ENCODE assay signal across 17 cellular contexts in genomic region chr5:88304356-88304755, GRCh38. TPM values are rescaled to one million over a fixed set of nuclear protein-coding genes. Genes with fewer than 3 reads are reported as not detected.
DNase-seq lines count a peak whose midpoint lies in the region; ATAC-seq, FAIRE-seq and TF ChIP-seq lines count a peak whose summit lies in the region.
"Had no signal": no experiment of that assay in that cellular context is flagged by ENCODE, and none has a peak within 500 bp of the region (broad histone marks: within the 10 kb centered on the region; RNA-seq: fewer than 3 reads in every experiment).

No MANE protein-coding gene starts in this region.

- H3K4me2 ChIP-seq in osteoblast (ENCODE audit: insufficient read depth, low read length): no peak overlapping the region
- H3K4me2 ChIP-seq: BLaER1 treated with 17β-estradiol and CSF1 and Interleukin-3, amounts not matched to agents 10 nM and 100 nM had no signal

- H2AFZ ChIP-seq in osteoblast (ENCODE audit: low read length): no peak overlapping the region

- H3K9me3 ChIP-seq in osteoblast (ENCODE audit: low read depth, low read length): no peaks in the 10 kb centered on the region

- DNase-seq in H7 (peak; percentile 23), WTC11 (ENCODE audit: low spot score) (no peak), iPS-NIHi11 (ENCODE audit: low spot score) (peak; percentile 46), osteoblast (ENCODE audit: insufficient read length, low spot score, missing footprints) (peak; percentile 3), frontal cortex (ENCODE audit: low spot score in 2 of 2) (no peak), RWPE1 (ENCODE audit: low spot score) (no peak)
- DNase-seq: Calu3; CD8-positive, alpha-beta T cell; DMS79 treated with DMSO at 0.1 percent for 48 hours; GF-D8; GOT3; HCEC 1CT; IMR-90 had no signal

- H3K36me3 ChIP-seq in H7 (replicated peaks; ENCODE audit: control insufficient read depth, insufficient read depth, low read length) (no peaks in the 10 kb centered on the region), osteoblast (ENCODE audit: insufficient read depth, low read length) (no peaks in the 10 kb centered on the region)

- no peak for FAIRE-seq in frontal cortex (lab: Jason Lieb, UNC)
- FAIRE-seq: HTR-8/SVneo had no signal

- H3K4me1 Mint-ChIP-seq in WTC11: peaks cover 8% of the 10 kb centered on the region
- H3K4me1 Mint-ChIP-seq: B cell had no signal

- no peak overlapping the region for H3K4me3 Mint-ChIP-seq in WTC11
- H3K4me3 Mint-ChIP-seq: B cell; CD8-positive, alpha-beta T cell had no signal

- peaks cover 17% of the 10 kb centered on the region for H3K36me3 Mint-ChIP-seq in WTC11

- peak; percentile 89 for ATAC-seq in WTC11
- no peak for ATAC-seq in HG03025 (IDR thresholded peaks at IDR 0.05; ENCODE audit: low FRiP score, unreplicated experiment)
- ATAC-seq: CD8-positive, alpha-beta T cell had no signal

- H3K4me3 ChIP-seq in H7 (ENCODE audit: insufficient read depth, low read depth, low read length) (no peak overlapping the region), osteoblast (ENCODE audit: insufficient read depth, low read length) (no peak overlapping the region)
- H3K4me3 ChIP-seq: BLaER1 treated with 17β-estradiol and CSF1 and Interleukin-3, amounts not matched to agents 10 nM and 100 nM had no signal

- no peaks in the 10 kb centered on the region for H3K4me1 ChIP-seq in osteoblast (ENCODE audit: insufficient read depth, low read length)
- H3K4me1 ChIP-seq: BLaER1 treated with 17β-estradiol and CSF1 and Interleukin-3, amounts not matched to agents 10 nM and 100 nM had no signal

- POLR2A ChIA-PET in WTC11 (lab: Charles Lee) (no interaction called here), RWPE1 (lab: Yijun Ruan, JAX; ENCODE audit: low non-redundant PET) (no interaction called here)

- H3K27me3 ChIP-seq in H7 (ENCODE audit: control insufficient read depth, insufficient read depth, low read length): no peaks in the 10 kb centered on the region
- no peaks in the 10 kb centered on the region for H3K27me3 ChIP-seq in osteoblast (ENCODE audit: insufficient read depth, low read length)
- H3K27me3 ChIP-seq: BLaER1 treated with 17β-estradiol and CSF1 and Interleukin-3, amounts not matched to agents 10 nM and 100 nM had no signal

- no peaks in the 10 kb centered on the region for H3K79me2 ChIP-seq in osteoblast (ENCODE audit: insufficient read depth, low read length)

- TF ChIP-seq CTCF in WTC11 (IDR thresholded peaks at IDR 0.05): no peak
- TF ChIP-seq CTCF in osteoblast (IDR thresholded peaks at IDR 0.05; ENCODE audit: extremely low read depth, low read depth, low read length): no peak
- TF ChIP-seq CTCF in RWPE1 (conservative IDR thresholded peaks at IDR 0.05; ENCODE audit: low read depth): no peak

- peaks cover 3% of the 10 kb centered on the region; the same call in 1 of the 2 replicates for H3K27me3 Mint-ChIP-seq in WTC11 (ENCODE audit: low read depth)

- H4K20me1 ChIP-seq in osteoblast (ENCODE audit: insufficient read depth, low read length): no peaks in the 10 kb centered on the region
- H4K20me1 ChIP-seq: BLaER1 treated with 17β-estradiol and CSF1 and Interleukin-3, amounts not matched to agents 10 nM and 100 nM had no signal

- CTCF ChIA-PET in WTC11 (lab: Charles Lee) (no interaction called here), RWPE1 (lab: Yijun Ruan, JAX) (interaction anchor here (0.6 to 1.2 kb wide), 3 partner anchors 27 to 387 kb away, joined by 3 read pairs; no protein-coding TSS in a partner anchor)

- H3K9me3 Mint-ChIP-seq in WTC11: peaks cover 31% of the 10 kb centered on the region

- no peak overlapping the region for H3K27ac Mint-ChIP-seq in WTC11
- H3K27ac Mint-ChIP-seq: B cell; CD8-positive, alpha-beta T cell had no signal

- H3K27ac ChIP-seq in osteoblast (ENCODE audit: low read depth, low read length): no peak overlapping the region
- no peak overlapping the region for H3K27ac ChIP-seq in RWPE1
- H3K27ac ChIP-seq: BLaER1 treated with 17β-estradiol and CSF1 and Interleukin-3, amounts not matched to agents 10 nM and 100 nM had no signal

TF ChIP-seq in WTC11, 78 proteins besides CTCF, POLR2A, EP300 and RAD21:
- TF ChIP-seq, protein P1, sequence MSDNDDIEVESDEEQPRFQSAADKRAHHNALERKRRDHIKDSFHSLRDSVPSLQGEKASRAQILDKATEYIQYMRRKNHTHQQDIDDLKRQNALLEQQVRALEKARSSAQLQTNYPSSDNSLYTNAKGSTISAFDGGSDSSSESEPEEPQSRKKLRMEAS (CRISPR knock-in tag; IDR thresholded peaks at IDR 0.05): no peak
- TF ChIP-seq, protein P2, sequence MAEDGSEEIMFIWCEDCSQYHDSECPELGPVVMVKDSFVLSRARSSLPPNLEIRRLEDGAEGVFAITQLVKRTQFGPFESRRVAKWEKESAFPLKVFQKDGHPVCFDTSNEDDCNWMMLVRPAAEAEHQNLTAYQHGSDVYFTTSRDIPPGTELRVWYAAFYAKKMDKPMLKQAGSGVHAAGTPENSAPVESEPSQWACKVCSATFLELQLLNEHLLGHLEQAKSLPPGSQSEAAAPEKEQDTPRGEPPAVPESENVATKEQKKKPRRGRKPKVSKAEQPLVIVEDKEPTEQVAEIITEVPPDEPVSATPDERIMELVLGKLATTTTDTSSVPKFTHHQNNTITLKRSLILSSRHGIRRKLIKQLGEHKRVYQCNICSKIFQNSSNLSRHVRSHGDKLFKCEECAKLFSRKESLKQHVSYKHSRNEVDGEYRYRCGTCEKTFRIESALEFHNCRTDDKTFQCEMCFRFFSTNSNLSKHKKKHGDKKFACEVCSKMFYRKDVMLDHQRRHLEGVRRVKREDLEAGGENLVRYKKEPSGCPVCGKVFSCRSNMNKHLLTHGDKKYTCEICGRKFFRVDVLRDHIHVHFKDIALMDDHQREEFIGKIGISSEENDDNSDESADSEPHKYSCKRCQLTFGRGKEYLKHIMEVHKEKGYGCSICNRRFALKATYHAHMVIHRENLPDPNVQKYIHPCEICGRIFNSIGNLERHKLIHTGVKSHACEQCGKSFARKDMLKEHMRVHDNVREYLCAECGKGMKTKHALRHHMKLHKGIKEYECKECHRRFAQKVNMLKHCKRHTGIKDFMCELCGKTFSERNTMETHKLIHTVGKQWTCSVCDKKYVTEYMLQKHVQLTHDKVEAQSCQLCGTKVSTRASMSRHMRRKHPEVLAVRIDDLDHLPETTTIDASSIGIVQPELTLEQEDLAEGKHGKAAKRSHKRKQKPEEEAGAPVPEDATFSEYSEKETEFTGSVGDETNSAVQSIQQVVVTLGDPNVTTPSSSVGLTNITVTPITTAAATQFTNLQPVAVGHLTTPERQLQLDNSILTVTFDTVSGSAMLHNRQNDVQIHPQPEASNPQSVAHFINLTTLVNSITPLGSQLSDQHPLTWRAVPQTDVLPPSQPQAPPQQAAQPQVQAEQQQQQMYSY (CRISPR knock-in tag; IDR thresholded peaks at IDR 0.05): no peak
- TF ChIP-seq NR2C2 (CRISPR knock-in tag; IDR thresholded peaks at IDR 0.05) (no peak), SP1 (CRISPR knock-in tag; conservative IDR thresholded peaks at IDR 0.05) (no peak)

RNA-seq across cellular contexts. Expression of gene TMEM161B, which starts 35.7 kb away (rescaled TPM):
- 12.2 and 15.1 TPM in 2 replicates for total RNA-seq in H7 (2014; rRNA removed; shearing (Covaris generic))
- 14.1 to 17.0 TPM (median 15.5 TPM) in 3 replicates for total RNA-seq in WTC11 (2021)
- total RNA-seq in osteoblast: 17.4 and 19.2 TPM in 2 replicates
- 39.5 TPM for total RNA-seq in frontal cortex

Comparison
In these comparisons a context has a peak if more than half of its experiments do, and no peak if none do; other contexts are left out.
1. DNase-seq: peak in H7 (single experiment), iPS-NIHi11 (single experiment) and osteoblast (single experiment); none in WTC11 (single experiment), frontal cortex (0 of 2) and RWPE1 (single experiment).